Comparison of ENCODE assay signal across 8 cellular contexts in the genomic region with DNA sequence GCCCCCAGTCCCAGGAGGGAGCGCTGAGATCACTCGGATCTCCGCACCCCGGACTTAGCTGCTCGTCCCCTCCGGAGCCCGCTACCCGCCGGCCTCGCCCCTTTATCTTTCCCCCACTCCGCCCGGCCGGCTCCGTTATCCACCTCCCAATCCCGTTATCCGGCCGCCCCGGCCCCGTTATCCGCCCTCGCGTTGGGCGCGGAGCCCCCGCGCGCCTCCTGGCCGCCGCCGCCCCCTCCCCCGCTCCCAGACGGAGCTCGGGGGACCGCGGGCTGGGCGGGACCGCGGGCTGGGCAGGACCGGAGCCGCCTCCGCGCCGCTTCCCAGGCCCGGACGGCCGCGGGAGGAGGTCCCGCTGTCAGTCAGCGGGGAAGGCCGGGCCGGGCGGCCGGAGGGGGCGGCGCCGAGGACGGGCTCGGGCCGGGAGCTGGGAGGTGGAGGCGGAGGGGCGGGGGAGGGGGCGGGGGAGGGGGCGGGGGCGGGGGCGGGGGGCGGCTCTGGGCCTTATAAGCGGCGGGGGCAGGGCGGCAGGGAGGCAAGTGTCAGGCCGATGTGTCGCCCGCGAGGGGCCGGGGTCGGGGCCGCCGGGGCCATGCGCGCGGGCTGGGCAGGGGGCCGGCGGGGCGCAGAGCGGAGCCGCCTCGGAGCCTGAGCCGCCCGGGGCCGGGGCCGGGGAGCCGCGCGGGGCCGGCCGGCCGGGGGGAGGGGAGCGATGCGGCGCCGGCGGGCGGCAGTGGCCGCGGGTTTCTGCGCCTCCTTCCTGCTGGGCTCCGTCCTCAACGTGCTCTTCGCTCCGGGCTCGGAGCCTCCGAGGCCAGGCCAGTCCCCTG. TPM values are rescaled to one million over a fixed set of nuclear protein-coding genes. Genes with fewer than 3 reads are reported as not detected.
DNase-seq lines count a peak whose midpoint lies in the region; ATAC-seq and TF ChIP-seq lines count a peak whose summit lies in the region.

A gene with protein sequence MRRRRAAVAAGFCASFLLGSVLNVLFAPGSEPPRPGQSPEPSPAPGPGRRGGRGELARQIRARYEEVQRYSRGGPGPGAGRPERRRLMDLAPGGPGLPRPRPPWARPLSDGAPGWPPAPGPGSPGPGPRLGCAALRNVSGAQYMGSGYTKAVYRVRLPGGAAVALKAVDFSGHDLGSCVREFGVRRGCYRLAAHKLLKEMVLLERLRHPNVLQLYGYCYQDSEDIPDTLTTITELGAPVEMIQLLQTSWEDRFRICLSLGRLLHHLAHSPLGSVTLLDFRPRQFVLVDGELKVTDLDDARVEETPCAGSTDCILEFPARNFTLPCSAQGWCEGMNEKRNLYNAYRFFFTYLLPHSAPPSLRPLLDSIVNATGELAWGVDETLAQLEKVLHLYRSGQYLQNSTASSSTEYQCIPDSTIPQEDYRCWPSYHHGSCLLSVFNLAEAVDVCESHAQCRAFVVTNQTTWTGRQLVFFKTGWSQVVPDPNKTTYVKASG (plus strand): TSS at position 534 of the 830 bp plus-strand sequence. CDS start 179 bp downstream, at position 713.

- ATAC-seq in GM18520 (IDR thresholded peaks at IDR 0.05; ENCODE audit: unreplicated experiment) = no peak

- H3K27me3 ChIP-seq in H7 (ENCODE audit: control insufficient read depth, insufficient read depth, low read length) = peaks cover 11% of the 10 kb centered on the region

- DNase-seq in NCI-H1105 treated with DMSO at 0.1 percent for 48 hours (lab: John Stamatoyannopoulos, UW) = peak; percentile 5
- DNase-seq in NCI-H1105 (lab: John Stamatoyannopoulos, UW) = no peak
- DNase-seq in H7 = peak; percentile 99
- DNase-seq in NCI-H2196 treated with DMSO at 0.1 percent for 48 hours (lab: John Stamatoyannopoulos, UW; ENCODE audit: unreplicated experiment) = peak; percentile 36
- peak; percentile 41 for DNase-seq in activated naive CD8-positive, alpha-beta T cell treated with anti-CD3 and anti-CD28 coated beads for 36 hours
- DNase-seq in glutamatergic neuron = peak; percentile 94
- DNase-seq in neural crest cell (ENCODE audit: low read depth, low spot score) = peak; percentile 72

- TF ChIP-seq CTCF in glutamatergic neuron (IDR thresholded peaks at IDR 0.05; ENCODE audit: partially characterized antibody, unreplicated experiment) (no peak), neural crest cell (conservative IDR thresholded peaks at IDR 0.05) (no peak)

- H3K27me3 Mint-ChIP-seq in activated naive CD8-positive, alpha-beta T cell treated with anti-CD3 and anti-CD28 coated beads for 36 hours = peaks cover 75% of the 10 kb centered on the region
- H3K27me3 Mint-ChIP-seq in glutamatergic neuron (ENCODE audit: unreplicated experiment) (peaks cover 37% of the 10 kb centered on the region), neural crest cell (ENCODE audit: low read depth) (peaks cover 9% of the 10 kb centered on the region)

- peak within 1 kb of the TSS; percentile 76 for H3K4me3 ChIP-seq in H7 (ENCODE audit: insufficient read depth, low read depth, low read length)

- H3K36me3 Mint-ChIP-seq in activated naive CD8-positive, alpha-beta T cell treated with anti-CD3 and anti-CD28 coated beads for 36 hours = no peaks in the 10 kb centered on the region
- H3K36me3 Mint-ChIP-seq in glutamatergic neuron (ENCODE audit: unreplicated experiment) (peaks cover 10% of the 10 kb centered on the region), neural crest cell (ENCODE audit: low read depth) (no peaks in the 10 kb centered on the region)

- H3K36me3 ChIP-seq in H7 (replicated peaks; ENCODE audit: control insufficient read depth, insufficient read depth, low read length) = no peaks in the 10 kb centered on the region

- no peak within 1 kb of the TSS for H3K27ac Mint-ChIP-seq in activated naive CD8-positive, alpha-beta T cell treated with anti-CD3 and anti-CD28 coated beads for 36 hours
- H3K27ac Mint-ChIP-seq in glutamatergic neuron (ENCODE audit: unreplicated experiment) (peak within 1 kb of the TSS; percentile 100), neural crest cell (ENCODE audit: unreplicated experiment) (peak within 1 kb of the TSS; percentile 95)

- peak within 1 kb of the TSS; percentile 52 for H3K4me3 Mint-ChIP-seq in activated naive CD8-positive, alpha-beta T cell treated with anti-CD3 and anti-CD28 coated beads for 36 hours
- H3K4me3 Mint-ChIP-seq in glutamatergic neuron (ENCODE audit: unreplicated experiment) (peak within 1 kb of the TSS; percentile 99), neural crest cell (peak within 1 kb of the TSS; percentile 96)

- peaks cover 2% of the 10 kb centered on the region for H3K4me1 Mint-ChIP-seq in activated naive CD8-positive, alpha-beta T cell treated with anti-CD3 and anti-CD28 coated beads for 36 hours
- H3K4me1 Mint-ChIP-seq in glutamatergic neuron (ENCODE audit: low read depth, unreplicated experiment) (peaks cover 33% of the 10 kb centered on the region), neural crest cell (peaks cover 75% of the 10 kb centered on the region)

- H3K9me3 Mint-ChIP-seq in activated naive CD8-positive, alpha-beta T cell treated with anti-CD3 and anti-CD28 coated beads for 36 hours = no peaks in the 10 kb centered on the region
- H3K9me3 Mint-ChIP-seq in glutamatergic neuron (ENCODE audit: unreplicated experiment) = peaks cover 52% of the 10 kb centered on the region
- no peaks in the 10 kb centered on the region for H3K9me3 Mint-ChIP-seq in neural crest cell

RNA-seq across cellular contexts. Expression of the gene that starts here (rescaled TPM):
- 90.2 and 176 TPM in 2 replicates for total RNA-seq in H7 (2014; rRNA removed; shearing (Covaris generic))
- total RNA-seq in activated naive CD8-positive, alpha-beta T cell treated with anti-CD3 and anti-CD28 coated beads for 36 hours = not detected
- total RNA-seq in glutamatergic neuron (ENCODE audit: unreplicated experiment) = 959 TPM
- 74.4 and 81.9 TPM in 2 replicates for total RNA-seq in neural crest cell

Comparison
In these comparisons a context has a peak if more than half of its experiments do, and no peak if none do; other contexts are left out.
1. RNA of the gene that starts here (total RNA-seq): 959 TPM in glutamatergic neuron (single experiment), 90.2 to 176 TPM in H7 and 74.4 to 81.9 TPM in neural crest cell; not detected in activated naive CD8-positive, alpha-beta T cell treated with anti-CD3 and anti-CD28 coated beads for 36 hours; every median in the first group is over 10 times any median in the second.
2. Peak in DNase-seq in activated naive CD8-positive, alpha-beta T cell treated with anti-CD3 and anti-CD28 coated beads for 36 hours; RNA of the gene not detected or under 1 TPM.
3. Peak in every context shown above with its lines, with median percentiles within 50 percentile points of each other: H3K4me3 Mint-ChIP-seq.